ENCODE assay signal across 10 cellular contexts in the genomic region with DNA sequence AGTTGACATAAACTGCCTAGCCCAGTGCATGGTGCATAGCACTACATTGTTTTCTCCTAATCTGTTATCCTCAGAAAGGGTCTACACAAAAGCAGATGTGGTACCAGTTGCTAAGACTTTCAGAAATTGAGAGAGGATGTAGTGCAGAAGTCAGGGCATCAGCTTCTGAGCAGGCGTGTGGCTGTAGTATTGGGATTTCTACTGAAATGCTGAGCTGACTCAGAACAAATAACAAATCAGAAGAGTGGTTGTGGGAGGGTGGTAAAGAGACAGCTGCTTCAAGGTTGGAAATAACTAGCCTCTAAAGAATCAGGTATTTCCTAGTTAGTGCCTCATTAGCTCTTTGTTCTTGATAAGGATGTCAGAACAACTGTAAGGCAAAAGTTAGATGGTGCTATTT.
DNase-seq lines count a peak whose midpoint lies in the region; ATAC-seq and TF ChIP-seq lines count a peak whose summit lies in the region.
"Had no signal": no experiment of that assay in that cellular context is flagged by ENCODE, and none has a peak within 500 bp of the region (broad histone marks: within the 10 kb centered on the region; RNA-seq: fewer than 3 reads in every experiment).

No MANE protein-coding gene starts in this region.

- H3K9me3 Mint-ChIP-seq in CD8-positive, alpha-beta T cell: no peaks in the 10 kb centered on the region
- H3K9me3 Mint-ChIP-seq in dendritic cell treated with granulocyte-macrophage colony-stimulating factor and Interleukin-4, amounts not matched to agents 40 ng/mL and 50 ng/mL, for 4 days: no peaks in the 10 kb centered on the region

- H3K27me3 ChIP-seq in CD8-positive, alpha-beta T cell (ENCODE audit: insufficient read depth, low read length): no peaks in the 10 kb centered on the region
- H3K27me3 ChIP-seq in SK-N-SH (ENCODE audit: insufficient read depth): no peaks in the 10 kb centered on the region
- H3K27me3 ChIP-seq: uterus had no signal

- no peak for TF ChIP-seq CTCF in CD8-positive, alpha-beta T cell (IDR thresholded peaks at IDR 0.05)
- no peak for TF ChIP-seq CTCF in SK-N-SH (IDR thresholded peaks at IDR 0.05)

- TF ChIP-seq EP300 in SK-N-SH (IDR thresholded peaks at IDR 0.05; ENCODE audit: borderline replicate concordance in 1 of 2, low read depth in 1 of 2, low read length in 1 of 2): no peak

- POLR2A ChIA-PET in CD8-positive, alpha-beta T cell (lab: Charles Lee): interaction anchor here (1.1 kb wide), 1 partner anchor 14 kb away, joined by 4 read pairs; no protein-coding TSS in a partner anchor
- POLR2A ChIA-PET in SK-N-SH (lab: Yijun Ruan, JAX): no interaction called here

- DNase-seq in CD8-positive, alpha-beta T cell: no peak
- DNase-seq in SK-N-SH: no peak
- no peak for DNase-seq in NCI-H1105 treated with DMSO at 0.1 percent for 48 hours (lab: John Stamatoyannopoulos, UW)
- DNase-seq: NCI-H2081 treated with DMSO at 0.1 percent for 48 hours, uterus had no signal

- ATAC-seq in CD8-positive, alpha-beta T cell: peak; percentile 16
- ATAC-seq in GM19351 (IDR thresholded peaks at IDR 0.05; ENCODE audit: unreplicated experiment) (peak; percentile 76), HG03469 (IDR thresholded peaks at IDR 0.05; ENCODE audit: unreplicated experiment) (peak; percentile 49), HG03025 (IDR thresholded peaks at IDR 0.05; ENCODE audit: low FRiP score, unreplicated experiment) (no peak), GM18873 (IDR thresholded peaks at IDR 0.05; ENCODE audit: low FRiP score, unreplicated experiment) (no peak)

- intact Hi-C loops in CD8-positive, alpha-beta T cell (cut with DNase I, micrococcal nuclease): loop anchor here (2.0 to 5.0 kb wide), 4 partner anchors 15 to 166 kb away; no protein-coding TSS in a partner anchor
- intact Hi-C loops in dendritic cell treated with granulocyte-macrophage colony-stimulating factor and Interleukin-4, amounts not matched to agents 40 ng/mL and 50 ng/mL, for 4 days (cut with micrococcal nuclease): loop anchor here (2.0 kb wide), 1 partner anchor 13 kb away; no protein-coding TSS in a partner anchor

- no peaks in the 10 kb centered on the region for H3K9me3 ChIP-seq in CD8-positive, alpha-beta T cell (ENCODE audit: low read length)
- H3K9me3 ChIP-seq in SK-N-SH: no peaks in the 10 kb centered on the region
- H3K9me3 ChIP-seq: uterus had no signal

- CTCF ChIA-PET in CD8-positive, alpha-beta T cell (lab: Charles Lee): interaction anchor here (1.7 to 3.3 kb wide), 2 partner anchors 36 to 245 kb away, joined by 4 to 13 read pairs; no protein-coding TSS in a partner anchor
- CTCF ChIA-PET in SK-N-SH (lab: Yijun Ruan, JAX): interaction anchor here (1.0 to 1.5 kb wide), 3 partner anchors 8 to 26 kb away, joined by 4 to 5 read pairs (median 4); no protein-coding TSS in a partner anchor

- H3K79me2 ChIP-seq in SK-N-SH (ENCODE audit: insufficient read depth): peaks cover 6% of the 10 kb centered on the region; the same call in 1 of the 2 replicates

- no peak overlapping the region for H3K27ac ChIP-seq in CD8-positive, alpha-beta T cell (ENCODE audit: low read depth, low read length)
- H3K27ac ChIP-seq in SK-N-SH (ENCODE audit: low read depth in 2 of 2, low read length in 1 of 2): no peak overlapping the region; a peak in 1 of 4 replicates
- H3K27ac ChIP-seq: uterus had no signal

- H3F3A ChIP-seq in SK-N-SH (replicated peaks; ENCODE audit: insufficient read depth): no peaks in the 10 kb centered on the region

- no peak overlapping the region for H2AFZ ChIP-seq in SK-N-SH (ENCODE audit: low read depth)

- WGBS in SK-N-SH (ENCODE audit: low lambda C conversion rate): 89% methylated on average over 1 of the region's 1 CpG

- no peaks in the 10 kb centered on the region for H3K36me3 ChIP-seq in CD8-positive, alpha-beta T cell (ENCODE audit: insufficient read depth, low read length)
- peaks cover 0 to 16% of the 10 kb centered on the region in 2 experiments for H3K36me3 ChIP-seq in SK-N-SH (replicated peaks in 1 of 2; ENCODE audit: control insufficient read depth in 1 of 2, insufficient read depth in 2 of 2, low read length in 1 of 2)
- H3K36me3 ChIP-seq: uterus had no signal

- H3K9me2 ChIP-seq in SK-N-SH: no peaks in the 10 kb centered on the region

- H3K4me2 ChIP-seq in SK-N-SH: no peak overlapping the region

- no peak for TF ChIP-seq RAD21 in SK-N-SH (IDR thresholded peaks at IDR 0.05; ENCODE audit: low read length)

- H3K36me3 Mint-ChIP-seq in CD8-positive, alpha-beta T cell: peaks cover 34% of the 10 kb centered on the region
- H3K36me3 Mint-ChIP-seq in dendritic cell treated with granulocyte-macrophage colony-stimulating factor and Interleukin-4, amounts not matched to agents 40 ng/mL and 50 ng/mL, for 4 days (ENCODE audit: low read depth): no peaks in the 10 kb centered on the region

- no peak overlapping the region for H3K9ac ChIP-seq in SK-N-SH

- H3K4me1 Mint-ChIP-seq in CD8-positive, alpha-beta T cell (ENCODE audit: low read depth): peaks cover 63% of the 10 kb centered on the region
- H3K4me1 Mint-ChIP-seq in dendritic cell treated with granulocyte-macrophage colony-stimulating factor and Interleukin-4, amounts not matched to agents 40 ng/mL and 50 ng/mL, for 4 days (ENCODE audit: low read depth): peaks cover 75% of the 10 kb centered on the region

- no peak overlapping the region for H3K4me3 ChIP-seq in CD8-positive, alpha-beta T cell (ENCODE audit: low read depth, low read length)
- no peak overlapping the region for H3K4me3 ChIP-seq in SK-N-SH (ENCODE audit: low read depth in 2 of 2, low read length in 1 of 2)
- H3K4me3 ChIP-seq: uterus had no signal

- H4K20me1 ChIP-seq in SK-N-SH (ENCODE audit: insufficient read depth): peaks cover 8% of the 10 kb centered on the region; the same call in 1 of the 2 replicates

- peak overlapping the region; percentile 4 for H3K27ac Mint-ChIP-seq in CD8-positive, alpha-beta T cell
- peak overlapping the region; percentile 86 for H3K27ac Mint-ChIP-seq in dendritic cell treated with granulocyte-macrophage colony-stimulating factor and Interleukin-4, amounts not matched to agents 40 ng/mL and 50 ng/mL, for 4 days

- no peak overlapping the region for H3K4me3 Mint-ChIP-seq in CD8-positive, alpha-beta T cell
- H3K4me3 Mint-ChIP-seq in dendritic cell treated with granulocyte-macrophage colony-stimulating factor and Interleukin-4, amounts not matched to agents 40 ng/mL and 50 ng/mL, for 4 days: no peak overlapping the region

- H3K27me3 Mint-ChIP-seq in CD8-positive, alpha-beta T cell (ENCODE audit: low read depth): no peaks in the 10 kb centered on the region
- no peaks in the 10 kb centered on the region for H3K27me3 Mint-ChIP-seq in dendritic cell treated with granulocyte-macrophage colony-stimulating factor and Interleukin-4, amounts not matched to agents 40 ng/mL and 50 ng/mL, for 4 days

- peaks cover 40% of the 10 kb centered on the region for H3K4me1 ChIP-seq in CD8-positive, alpha-beta T cell (ENCODE audit: insufficient read depth, low read length)
- peaks cover 0 to 2% of the 10 kb centered on the region in 2 experiments; a peak in 1 of 4 replicates for H3K4me1 ChIP-seq in SK-N-SH (ENCODE audit: control insufficient read depth in 1 of 2, insufficient read depth in 2 of 2, low read depth in 1 of 2, low read length in 1 of 2)
- H3K4me1 ChIP-seq: uterus had no signal

TF ChIP-seq in SK-N-SH, 30 proteins besides CTCF, POLR2A, EP300 and RAD21:
- TF ChIP-seq MAX (IDR thresholded peaks at IDR 0.05; ENCODE audit: low read depth) (no peak), USF1 (IDR thresholded peaks at IDR 0.05; ENCODE audit: borderline replicate concordance, low read depth) (no peak), MXI1 (IDR thresholded peaks at IDR 0.05; ENCODE audit: low read depth, low read length) (no peak), POLR2AphosphoS5 (IDR thresholded peaks at IDR 0.05; ENCODE audit: low read depth, low read length) (no peak), TAF1 (IDR thresholded peaks at IDR 0.05; ENCODE audit: borderline replicate concordance, low read depth, low read length) (no peak), SMC3 (IDR thresholded peaks at IDR 0.05; ENCODE audit: low read depth, low read length) (no peak), ZBTB33 (IDR thresholded peaks at IDR 0.05; ENCODE audit: borderline replicate concordance, low read depth) (no peak), NRF1 (IDR thresholded peaks at IDR 0.05; ENCODE audit: low read depth, low read length) (no peak)

Comparison
In these comparisons a context has a peak if more than half of its experiments do, and no peak if none do; other contexts are left out.
1. ATAC-seq: peak in CD8-positive, alpha-beta T cell (single experiment), GM19351 (single experiment) and HG03469 (single experiment); none in HG03025 (single experiment) and GM18873 (single experiment).